ENCODE assay signal across 11 cellular contexts in the genomic region with DNA sequence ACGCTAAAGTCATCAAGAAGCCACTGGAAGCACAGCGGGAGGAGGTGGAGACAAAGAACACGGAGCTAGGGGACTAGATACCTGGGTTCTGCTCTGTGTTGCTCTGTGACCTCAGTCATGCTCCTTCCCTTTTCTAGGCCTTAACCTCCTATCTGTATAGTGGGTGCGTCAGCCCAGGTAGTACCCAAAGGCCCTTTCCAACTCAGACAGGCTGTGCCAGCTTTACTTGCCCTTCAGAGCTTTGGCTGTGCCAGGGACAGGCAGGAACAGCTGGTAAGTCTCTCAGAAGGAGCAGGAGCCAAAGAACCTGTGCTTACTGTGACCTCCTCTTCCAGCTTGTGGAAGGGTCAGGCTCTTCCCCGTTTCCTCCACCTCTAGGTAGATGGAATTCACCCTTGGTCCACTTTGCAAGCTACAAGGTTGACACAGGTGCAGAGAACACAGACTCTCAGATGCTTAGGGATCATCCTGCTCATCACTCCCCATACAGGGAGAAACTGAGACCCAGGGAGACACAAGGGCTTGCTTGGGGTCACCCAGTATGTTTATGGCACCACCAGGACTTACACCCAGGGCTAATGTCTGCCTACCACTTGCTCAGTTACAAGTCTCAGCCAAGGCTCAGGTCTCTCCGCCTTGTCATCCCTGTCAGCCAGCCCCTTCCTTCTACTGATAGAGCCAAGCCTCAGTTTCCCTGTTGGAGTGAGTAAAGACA. TPM values are rescaled to one million over a fixed set of nuclear protein-coding genes. Genes with fewer than 3 reads are reported as not detected.
DNase-seq lines count a peak whose midpoint lies in the region; ATAC-seq and TF ChIP-seq lines count a peak whose summit lies in the region.
"Had no signal": no experiment of that assay in that cellular context is flagged by ENCODE, and none has a peak within 500 bp of the region (broad histone marks: within the 10 kb centered on the region; RNA-seq: fewer than 3 reads in every experiment).

No MANE protein-coding gene starts in this region.

- H3K4me3 Mint-ChIP-seq in stimulated activated naive CD8-positive, alpha-beta T cell treated with anti-CD3 and anti-CD28 coated beads, Interleukin-15, Interleukin-2, amounts not matched to agents 100 ng/mL and 50 ng/mL, for 24 hours: peak overlapping the region; percentile 87

- peaks cover 55% of the 10 kb centered on the region for H3K4me1 ChIP-seq in lower lobe of right lung

- peaks cover 5 to 25% of the 10 kb centered on the region in 2 donors for H3K36me3 Mint-ChIP-seq in activated naive CD4-positive, alpha-beta T cell treated with anti-CD3 and anti-CD28 coated beads, Interleukin-2, amount 50 U/mL, for 72 hours
- peaks cover 34% of the 10 kb centered on the region for H3K36me3 Mint-ChIP-seq in stimulated activated naive CD8-positive, alpha-beta T cell treated with anti-CD3 and anti-CD28 coated beads, Interleukin-15, Interleukin-2, amounts not matched to agents 100 ng/mL and 50 ng/mL, for 24 hours (ENCODE audit: low read depth)

- peak overlapping the region; percentile 88 for H3K27ac ChIP-seq in KOPT-K1 (ENCODE audit: low read depth, low read length, poor library complexity, severe bottlenecking)
- H3K27ac ChIP-seq in lower lobe of right lung: peak overlapping the region; percentile 94

- H3K36me3 ChIP-seq in KOPT-K1 (ENCODE audit: insufficient read depth, low read length) (peaks cover 63% of the 10 kb centered on the region), lower lobe of right lung (no peaks in the 10 kb centered on the region)

- peak overlapping the region; percentile 86 for H3K4me3 ChIP-seq in lower lobe of right lung

- peak overlapping the region; percentile 87 to 98 for H3K27ac Mint-ChIP-seq in activated naive CD4-positive, alpha-beta T cell treated with anti-CD3 and anti-CD28 coated beads, Interleukin-2, amount 50 U/mL, for 72 hours
- H3K27ac Mint-ChIP-seq in stimulated activated naive CD8-positive, alpha-beta T cell treated with anti-CD3 and anti-CD28 coated beads, Interleukin-15, Interleukin-2, amounts not matched to agents 100 ng/mL and 50 ng/mL, for 24 hours: peak overlapping the region; percentile 95

- H3K9me3 ChIP-seq in KOPT-K1 (ENCODE audit: insufficient read depth, low read length, poor library complexity, severe bottlenecking) (no peaks in the 10 kb centered on the region), lower lobe of right lung (no peaks in the 10 kb centered on the region)

- intact Hi-C loops in lower lobe of right lung (cut with DNase I): no loop called here

- H3K4me1 Mint-ChIP-seq in stimulated activated naive CD8-positive, alpha-beta T cell treated with anti-CD3 and anti-CD28 coated beads, Interleukin-15, Interleukin-2, amounts not matched to agents 100 ng/mL and 50 ng/mL, for 24 hours (ENCODE audit: low read depth): peaks cover 76% of the 10 kb centered on the region

- no peaks in the 10 kb centered on the region for H3K27me3 ChIP-seq in lower lobe of right lung (ENCODE audit: low read depth)

- no peak for DNase-seq in activated naive CD4-positive, alpha-beta T cell treated with anti-CD3 and anti-CD28 coated beads, Interleukin-2, amount 50 U/mL, for 72 hours (ENCODE audit: low spot score in 2 of 2)
- DNase-seq in lower lobe of right lung: no peak
- DNase-seq in SHP77 (lab: John Stamatoyannopoulos, UW): no peak
- no peak for DNase-seq in stimulated activated CD4-positive, alpha-beta T cell treated with anti-CD3 and anti-CD28 coated beads, Interleukin-4, amount 100 ng/mL, for 4 hours
- DNase-seq: GF-D8, NCI-H1694, occipital lobe had no signal

- no peaks in the 10 kb centered on the region for H3K9me3 Mint-ChIP-seq in activated naive CD4-positive, alpha-beta T cell treated with anti-CD3 and anti-CD28 coated beads, Interleukin-2, amount 50 U/mL, for 72 hours
- no peaks in the 10 kb centered on the region for H3K9me3 Mint-ChIP-seq in stimulated activated naive CD8-positive, alpha-beta T cell treated with anti-CD3 and anti-CD28 coated beads, Interleukin-15, Interleukin-2, amounts not matched to agents 100 ng/mL and 50 ng/mL, for 24 hours

- H3K27me3 Mint-ChIP-seq in stimulated activated naive CD8-positive, alpha-beta T cell treated with anti-CD3 and anti-CD28 coated beads, Interleukin-15, Interleukin-2, amounts not matched to agents 100 ng/mL and 50 ng/mL, for 24 hours: no peaks in the 10 kb centered on the region

- TF ChIP-seq CTCF in lower lobe of right lung (IDR thresholded peaks at IDR 0.05): no peak

- ATAC-seq in activated naive CD4-positive, alpha-beta T cell treated with anti-CD3 and anti-CD28 coated beads, Interleukin-2, amount 50 U/mL, for 72 hours: peak; percentile 20 to 30
- ATAC-seq in lower lobe of right lung (no peak), GM19023 (IDR thresholded peaks at IDR 0.05; ENCODE audit: unreplicated experiment) (no peak), GM21381 (IDR thresholded peaks at IDR 0.05; ENCODE audit: unreplicated experiment) (no peak)

RNA-seq across cellular contexts. Expression of gene CCDC69, which starts 1.7 kb away (rescaled TPM):
- 10 to 100 TPM; 21.0 to 23.8 TPM for total RNA-seq in activated naive CD4-positive, alpha-beta T cell treated with anti-CD3 and anti-CD28 coated beads, Interleukin-2, amount 50 U/mL, for 72 hours
- total RNA-seq in lower lobe of right lung: 79.0 TPM

RNA-seq across cellular contexts. Expression of gene GM2A, which starts 30.8 kb away (rescaled TPM):
- 10 to 100 TPM; 36.8 to 85.2 TPM for total RNA-seq in activated naive CD4-positive, alpha-beta T cell treated with anti-CD3 and anti-CD28 coated beads, Interleukin-2, amount 50 U/mL, for 72 hours
- 129 TPM for total RNA-seq in lower lobe of right lung

Comparison
In these comparisons a context has a peak if more than half of its experiments do, and no peak if none do; other contexts are left out.
1. ATAC-seq: peak in activated naive CD4-positive, alpha-beta T cell treated with anti-CD3 and anti-CD28 coated beads, Interleukin-2, amount 50 U/mL, for 72 hours (2 of 2); none in lower lobe of right lung (0 of 2), GM19023 (single experiment) and GM21381 (single experiment).